19 cellular contexts compared by ENCODE assay signal in genomic region chr2:56537756-56538155, GRCh38.
DNase-seq lines count a peak whose midpoint lies in the region; ATAC-seq and TF ChIP-seq lines count a peak whose summit lies in the region.
"Had no signal": no experiment of that assay in that cellular context is flagged by ENCODE, and none has a peak within 500 bp of the region (broad histone marks: within the 10 kb centered on the region; RNA-seq: fewer than 3 reads in every experiment).

No MANE protein-coding gene starts in this region.

- TF ChIP-seq CTCF in omental fat pad (IDR thresholded peaks at IDR 0.05): no peak
- no peak for TF ChIP-seq CTCF in Peyer's patch (IDR thresholded peaks at IDR 0.05)
- no peak for TF ChIP-seq CTCF in esophagus squamous epithelium (IDR thresholded peaks at IDR 0.05)

- 55 to 61% methylated on average over 3 of the region's 3 CpGs for WGBS in esophagus squamous epithelium, 2 donors

- DNase-seq in EH (ENCODE audit: low read depth) (peak; percentile 33), NCI-H226 (peak; percentile 45), amniotic epithelial cell (ENCODE audit: low read depth) (peak; percentile 61), omental fat pad (ENCODE audit: low spot score) (no peak), Peyer's patch (no peak), esophagus squamous epithelium (lab: John Stamatoyannopoulos, UW) (no peak)
- no peak for DNase-seq in effector memory CD8-positive, alpha-beta T cell
- DNase-seq: BE2C; CD4-positive, alpha-beta T cell; CD8-positive, alpha-beta memory T cell; DMS 273 treated with DMSO at 0.1 percent for 48 hours; DMS79; GF-D8; GM23248; H7; HCEC 1CT had no signal

- H3K36me3 ChIP-seq in Peyer's patch (no peaks in the 10 kb centered on the region), esophagus squamous epithelium (no peaks in the 10 kb centered on the region)
- H3K36me3 ChIP-seq: BE2C; BLaER1 treated with 17β-estradiol and CSF1 and Interleukin-3, amounts not matched to agents 10 nM and 100 nM had no signal

- H3K9me3 ChIP-seq in Peyer's patch (no peaks in the 10 kb centered on the region), esophagus squamous epithelium (peaks cover 0 to 4% (median 0%) of the 10 kb centered on the region in 3 donors)
- H3K9me3 ChIP-seq: BE2C had no signal

- no peaks in the 10 kb centered on the region for H3K4me1 Mint-ChIP-seq in effector memory CD8-positive, alpha-beta T cell (ENCODE audit: low read depth in 2 of 2)
- H3K4me1 Mint-ChIP-seq: CD14-positive monocyte; CD8-positive, alpha-beta memory T cell had no signal

- H3K4me1 ChIP-seq in Peyer's patch (no peaks in the 10 kb centered on the region), esophagus squamous epithelium (no peaks in the 10 kb centered on the region)
- H3K4me1 ChIP-seq: BE2C; BLaER1 treated with 17β-estradiol and CSF1 and Interleukin-3, amounts not matched to agents 10 nM and 100 nM had no signal

- no peak overlapping the region for H3K27ac ChIP-seq in Peyer's patch
- no peak overlapping the region for H3K27ac ChIP-seq in esophagus squamous epithelium
- H3K27ac ChIP-seq: 22Rv1; BLaER1 treated with 17β-estradiol and CSF1 and Interleukin-3, amounts not matched to agents 10 nM and 100 nM; GM23248 had no signal

- H3K36me3 Mint-ChIP-seq in effector memory CD8-positive, alpha-beta T cell (ENCODE audit: insufficient read depth): no peaks in the 10 kb centered on the region
- H3K36me3 Mint-ChIP-seq: CD14-positive monocyte; CD8-positive, alpha-beta memory T cell had no signal

- intact Hi-C loops in esophagus squamous epithelium (cut with DNase I): no loop called here

- H3K27me3 ChIP-seq in Peyer's patch: no peaks in the 10 kb centered on the region
- H3K27me3 ChIP-seq in esophagus squamous epithelium: no peaks in the 10 kb centered on the region
- H3K27me3 ChIP-seq: BE2C; BLaER1 treated with 17β-estradiol and CSF1 and Interleukin-3, amounts not matched to agents 10 nM and 100 nM had no signal

- no peak overlapping the region for H3K4me3 Mint-ChIP-seq in effector memory CD8-positive, alpha-beta T cell
- H3K4me3 Mint-ChIP-seq: CD14-positive monocyte; CD4-positive, alpha-beta T cell; CD8-positive, alpha-beta memory T cell had no signal

- H3K9me3 Mint-ChIP-seq in effector memory CD8-positive, alpha-beta T cell: peaks cover 5 to 9% of the 10 kb centered on the region in 2 donors

- ATAC-seq in omental fat pad (ENCODE audit: low FRiP score): peak; percentile 38
- ATAC-seq in effector memory CD8-positive, alpha-beta T cell (replicated peaks): no peak

- H3K27ac Mint-ChIP-seq in effector memory CD8-positive, alpha-beta T cell: no peak overlapping the region
- H3K27ac Mint-ChIP-seq: CD14-positive monocyte; CD4-positive, alpha-beta T cell; CD8-positive, alpha-beta memory T cell had no signal

- TF ChIP-seq POLR2A in Peyer's patch (IDR thresholded peaks at IDR 0.05) (no peak), esophagus squamous epithelium (IDR thresholded peaks at IDR 0.05) (no peak)

- H3K4me3 ChIP-seq in Peyer's patch (no peak overlapping the region), esophagus squamous epithelium (no peak overlapping the region)
- H3K4me3 ChIP-seq: BLaER1 treated with 17β-estradiol and CSF1 and Interleukin-3, amounts not matched to agents 10 nM and 100 nM; GM23248 had no signal

- H3K27me3 Mint-ChIP-seq in effector memory CD8-positive, alpha-beta T cell: no peaks in the 10 kb centered on the region
- H3K27me3 Mint-ChIP-seq: CD4-positive, alpha-beta T cell; CD8-positive, alpha-beta memory T cell had no signal

Comparison
In these comparisons a context has a peak if more than half of its experiments do, and no peak if none do; other contexts are left out.
1. DNase-seq: peak in EH (single experiment), NCI-H226 (single experiment) and amniotic epithelial cell (single experiment); none in omental fat pad (single experiment), effector memory CD8-positive, alpha-beta T cell (0 of 3), Peyer's patch (0 of 3) and esophagus squamous epithelium (single experiment).